ENCODE assay signal across 2 cellular contexts in the genomic region with DNA sequence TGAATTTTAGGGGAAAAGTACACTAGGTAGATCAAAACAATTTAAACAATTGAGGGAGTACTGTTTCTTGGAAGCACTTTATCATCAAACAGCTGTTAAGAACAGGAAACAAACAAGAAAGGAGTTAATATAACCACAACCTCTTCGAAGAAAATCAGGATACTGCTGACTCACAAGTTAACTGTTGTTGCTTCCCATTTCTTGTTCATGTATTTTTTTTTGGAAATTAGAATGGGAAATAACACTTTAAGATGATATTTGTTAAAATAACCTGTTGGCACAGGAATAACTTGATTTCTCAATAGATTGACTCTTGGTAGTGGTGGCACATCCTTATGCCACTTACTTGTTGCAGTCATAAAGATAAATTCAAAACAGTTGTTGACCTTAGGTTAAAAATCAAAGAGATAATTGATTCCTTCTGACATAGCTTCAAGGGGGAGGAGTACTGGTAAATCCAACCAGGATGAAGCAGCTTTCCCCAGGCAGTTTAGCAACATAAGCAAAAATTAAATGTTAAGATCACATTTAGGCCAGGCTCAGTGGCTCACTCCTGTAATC.
A peak's percentile ranks its signal among the peaks of the same experiment; 100 is the strongest.
TF ChIP-seq lines count a peak whose summit lies in the region.

No MANE protein-coding gene starts in this region.

TF ChIP-seq in GM12878, 131 proteins besides CTCF, POLR2A, EP300 and RAD21:
- TF ChIP-seq MYC (IDR thresholded peaks at IDR 0.05; ENCODE audit: insufficient read depth, insufficient read length, insufficient replicate concordance, low read length, severe bottlenecking) (no peak), NR2F1 (conservative IDR thresholded peaks at IDR 0.05) (0 out of 2 replicates have a peak, but pooled peaks have one; percentile 19), SIN3A (IDR thresholded peaks at IDR 0.05; ENCODE audit: low read depth, low read length) (no peak), SREBF2 (IDR thresholded peaks at IDR 0.05; ENCODE audit: low read length) (no peak), HCFC1 (IDR thresholded peaks at IDR 0.05; ENCODE audit: low read length) (no peak)

TF ChIP-seq in HEK293T, 16 proteins besides CTCF, POLR2A, EP300 and RAD21:
- TF ChIP-seq BHLHE40 (IDR thresholded peaks at IDR 0.05; ENCODE audit: borderline replicate concordance), result no peak
- TF ChIP-seq ZNF384 (IDR thresholded peaks at IDR 0.05), result no peak
- no peak for TF ChIP-seq FOXA1 (IDR thresholded peaks at IDR 0.05)
- TF ChIP-seq SUZ12 (IDR thresholded peaks at IDR 0.05), result no peak
- TF ChIP-seq CTBP1 (IDR thresholded peaks at IDR 0.05; ENCODE audit: borderline replicate concordance), result no peak
- no peak for TF ChIP-seq NFRKB (IDR thresholded peaks at IDR 0.05)
- TF ChIP-seq SP1 (IDR thresholded peaks at IDR 0.05), result no peak
- TF ChIP-seq FOXM1 (IDR thresholded peaks at IDR 0.05; ENCODE audit: borderline replicate concordance), result no peak
- TF ChIP-seq HDGF (IDR thresholded peaks at IDR 0.05; ENCODE audit: borderline replicate concordance), result no peak
- no peak for TF ChIP-seq LEF1 (IDR thresholded peaks at IDR 0.05; ENCODE audit: borderline replicate concordance)
- no peak for TF ChIP-seq L3MBTL2 (conservative IDR thresholded peaks at IDR 0.05)
- no peak for TF ChIP-seq ELF4 (IDR thresholded peaks at IDR 0.05)
- TF ChIP-seq FOXK2 (IDR thresholded peaks at IDR 0.05), result no peak
- TF ChIP-seq PKNOX1 (IDR thresholded peaks at IDR 0.05), result no peak
- TF ChIP-seq ARNT (IDR thresholded peaks at IDR 0.05), result no peak
- TF ChIP-seq TARDBP (IDR thresholded peaks at IDR 0.05), result no peak
